ENCODE assay signal across 18 cellular contexts in genomic region chr10:69468771-69469129, GRCh38. TPM values are rescaled to one million over a fixed set of nuclear protein-coding genes. Genes with fewer than 3 reads are reported as not detected.
DNase-seq lines count a peak whose midpoint lies in the region; ATAC-seq and TF ChIP-seq lines count a peak whose summit lies in the region.
"Had no signal": no experiment of that assay in that cellular context is flagged by ENCODE, and none has a peak within 500 bp of the region (broad histone marks: within the 10 kb centered on the region; RNA-seq: fewer than 3 reads in every experiment).

No MANE protein-coding gene starts in this region.

- TF ChIP-seq EP300 in upper lobe of left lung (IDR thresholded peaks at IDR 0.05), result no peak

- no peak for DNase-seq in heart left ventricle
- DNase-seq in Right ventricle myocardium inferior (ENCODE audit: missing footprints), result no peak
- DNase-seq in chondrocyte (ENCODE audit: low spot score), result no peak
- DNase-seq in mesothelial cell of epicardium (ENCODE audit: low spot score in 2 of 2, unreplicated experiment in 2 of 2), result no peak
- DNase-seq in upper lobe of left lung, result no peak
- no peak for DNase-seq in GM19238 (ENCODE audit: insufficient read length, low spot score)
- DNase-seq in COLO668 (lab: John Stamatoyannopoulos, UW; ENCODE audit: unreplicated experiment), result no peak
- DNase-seq in NCI-H1930 (lab: John Stamatoyannopoulos, UW), result no peak
- DNase-seq: activated gamma-delta T cell treated with Interleukin-2 at 50 U/mL for 16 hours; anterior cingulate cortex; CD8-positive, alpha-beta T cell; DND-41; NCI-H1092 treated with DMSO at 0.1 percent for 48 hours; stimulated activated CD4-positive, alpha-beta T cell treated with anti-CD3 and anti-CD28 coated beads, Interleukin-12 subunit alpha, Interleukin-12 subunit beta, amount 100 ng/mL, for 4 hours; stimulated activated naive CD4-positive, alpha-beta T cell treated with Interleukin-2 at 50 U/mL for 16 hours had no signal

- peak overlapping the region in 11 of 12 donors; percentile 61 to 92 (median 81) for H3K27ac ChIP-seq in heart left ventricle
- peak overlapping the region; percentile 67 to 83 (median 74) for H3K27ac ChIP-seq in upper lobe of left lung
- H3K27ac ChIP-seq: HL-60, parathyroid adenoma had no signal

- no peaks in the 10 kb centered on the region for H3K27me3 ChIP-seq in heart left ventricle
- no peaks in the 10 kb centered on the region for H3K27me3 ChIP-seq in upper lobe of left lung

- 68 to 73% (median 71%) methylated on average over 5 of the region's 5 CpGs for WGBS in heart left ventricle, 4 donors
- 34 to 55% methylated on average over 5 of the region's 5 CpGs for WGBS in upper lobe of left lung, 2 donors

- no peaks in the 10 kb centered on the region for H3K9me3 Mint-ChIP-seq in chondrocyte (ENCODE audit: low read depth)
- no peaks in the 10 kb centered on the region for H3K9me3 Mint-ChIP-seq in mesothelial cell of epicardium
- H3K9me3 Mint-ChIP-seq: CD8-positive, alpha-beta T cell had no signal

- no peaks in the 10 kb centered on the region for H3K36me3 Mint-ChIP-seq in chondrocyte (ENCODE audit: low read depth)
- H3K36me3 Mint-ChIP-seq in mesothelial cell of epicardium, result no peaks in the 10 kb centered on the region
- H3K36me3 Mint-ChIP-seq: CD8-positive, alpha-beta T cell had no signal

- H3K27me3 Mint-ChIP-seq in chondrocyte (ENCODE audit: low read depth), result no peaks in the 10 kb centered on the region
- no peaks in the 10 kb centered on the region for H3K27me3 Mint-ChIP-seq in mesothelial cell of epicardium (ENCODE audit: low read depth)

- ATAC-seq in heart left ventricle, result peak in 2 of 4 donors; percentile 4 to 13
- ATAC-seq in Right ventricle myocardium inferior, result no peak
- ATAC-seq in upper lobe of left lung (ENCODE audit: low FRiP score in 2 of 2), result no peak
- ATAC-seq: CD8-positive, alpha-beta T cell had no signal

- TF ChIP-seq CTCF in heart left ventricle (IDR thresholded peaks at IDR 0.05), result no peak
- TF ChIP-seq CTCF in chondrocyte (IDR thresholded peaks at IDR 0.05), result no peak
- TF ChIP-seq CTCF in mesothelial cell of epicardium (IDR thresholded peaks at IDR 0.05; ENCODE audit: unreplicated experiment), result no peak
- TF ChIP-seq CTCF in upper lobe of left lung (IDR thresholded peaks at IDR 0.05), result no peak

- H3K4me1 Mint-ChIP-seq in chondrocyte (ENCODE audit: low read depth), result peaks cover 60% of the 10 kb centered on the region
- peaks cover 11% of the 10 kb centered on the region for H3K4me1 Mint-ChIP-seq in mesothelial cell of epicardium

- TF ChIP-seq POLR2A in heart left ventricle (IDR thresholded peaks at IDR 0.05) (no peak), upper lobe of left lung (IDR thresholded peaks at IDR 0.05) (no peak)

- H3K4me3 Mint-ChIP-seq in chondrocyte (ENCODE audit: unreplicated experiment), result no peak overlapping the region
- H3K4me3 Mint-ChIP-seq in mesothelial cell of epicardium, result no peak overlapping the region
- H3K4me3 Mint-ChIP-seq: CD8-positive, alpha-beta T cell had no signal

- intact Hi-C loops in heart left ventricle (cut with DNase I), result no loop called here
- intact Hi-C loops in Right ventricle myocardium inferior (cut with DNase I), result no loop called here

- H3K36me3 ChIP-seq in heart left ventricle (no peaks in the 10 kb centered on the region), upper lobe of left lung (no peaks in the 10 kb centered on the region)

- H3K27ac Mint-ChIP-seq in chondrocyte (ENCODE audit: unreplicated experiment), result peak overlapping the region; percentile 58
- H3K27ac Mint-ChIP-seq in mesothelial cell of epicardium, result peak overlapping the region; percentile 90

- H3K4me1 ChIP-seq in heart left ventricle, result peaks cover 12 to 85% (median 60%) of the 10 kb centered on the region in 12 donors
- peaks cover 59 to 71% (median 68%) of the 10 kb centered on the region in 4 donors for H3K4me1 ChIP-seq in upper lobe of left lung
- H3K4me1 ChIP-seq: parathyroid adenoma had no signal

- H3K4me3 ChIP-seq in heart left ventricle (no peak overlapping the region), upper lobe of left lung (no peak overlapping the region)
- H3K4me3 ChIP-seq: coronary artery had no signal

- no peaks in the 10 kb centered on the region for H3K9me3 ChIP-seq in heart left ventricle
- no peaks in the 10 kb centered on the region for H3K9me3 ChIP-seq in upper lobe of left lung

RNA-seq across cellular contexts. Expression of gene TSPAN15, which starts 17.5 kb away (rescaled TPM):
- total RNA-seq in heart left ventricle (10 to 100 TPM in 6 of 9 donors, 1 to 10 TPM in 3; 4.5 to 20.2 (median 11.1) TPM), Right ventricle myocardium inferior (11.8 TPM), chondrocyte (1.7 to 11.1 TPM (median 8.9 TPM) in 3 replicates), mesothelial cell of epicardium (17.7 to 20.9 TPM (median 19.7 TPM) in 3 replicates), upper lobe of left lung (10 to 100 TPM; 19.9 to 69.5 (median 63.0) TPM)
- 10 to 100 TPM; 10.5 to 12.5 TPM for polyA plus RNA-seq in heart left ventricle

RNA-seq across cellular contexts. Expression of gene TACR2, which starts 52.0 kb away (rescaled TPM):
- under 1 TPM in 4 of 9 donors, not detected in 5; 0.22 to 0.39 (median 0.29) TPM for total RNA-seq in heart left ventricle
- polyA plus RNA-seq in heart left ventricle, result under 1 TPM; 0.11 to 0.15 TPM
- total RNA-seq in Right ventricle myocardium inferior, result 0.19 TPM
- total RNA-seq in chondrocyte, result not detected in 3 replicates
- total RNA-seq in mesothelial cell of epicardium, result not detected in 3 replicates
- 1 to 10 TPM in 2 of 6 donors, under 1 TPM in 1, not detected in 3; 0.94 to 1.4 (median 1.2) TPM for total RNA-seq in upper lobe of left lung
- total RNA-seq: CD8-positive, alpha-beta T cell had no signal
